1 cellular context compared by ENCODE assay signal in genomic region chr1:42179900-42180329, GRCh38.
TF ChIP-seq lines count a peak whose summit lies in the region.

No MANE protein-coding gene starts in this region.

TF ChIP-seq in IMR-90, 13 proteins besides CTCF, POLR2A, EP300 and RAD21:
- TF ChIP-seq FOS (IDR thresholded peaks at IDR 0.05; ENCODE audit: low read depth, low read length): no peak
- no peak for TF ChIP-seq MAZ (IDR thresholded peaks at IDR 0.05; ENCODE audit: borderline replicate concordance, low read depth, low read length)
- no peak for TF ChIP-seq RFX5 (IDR thresholded peaks at IDR 0.05; ENCODE audit: low read depth, low read length)
- TF ChIP-seq CHD1 (IDR thresholded peaks at IDR 0.05; ENCODE audit: low read depth, low read length): no peak
- TF ChIP-seq ELK1 (IDR thresholded peaks at IDR 0.05; ENCODE audit: borderline replicate concordance, low read depth, low read length): no peak
- TF ChIP-seq RCOR1 (IDR thresholded peaks at IDR 0.05; ENCODE audit: insufficient replicate concordance, low read length): no peak
- no peak for TF ChIP-seq NFE2L2 (IDR thresholded peaks at IDR 0.05; ENCODE audit: low read depth, low read length)
- no peak for TF ChIP-seq BHLHE40 (IDR thresholded peaks at IDR 0.05; ENCODE audit: low read depth, low read length)
- no peak for TF ChIP-seq CEBPB (IDR thresholded peaks at IDR 0.05; ENCODE audit: low read depth, low read length)
- TF ChIP-seq MAFK (IDR thresholded peaks at IDR 0.05; ENCODE audit: low read depth, low read length): no peak
- no peak for TF ChIP-seq USF2 (IDR thresholded peaks at IDR 0.05; ENCODE audit: low read depth, low read length)
- no peak for TF ChIP-seq MXI1 (IDR thresholded peaks at IDR 0.05; ENCODE audit: borderline replicate concordance, low read depth, low read length)
- no peak for TF ChIP-seq SMC3 (IDR thresholded peaks at IDR 0.05; ENCODE audit: low read depth, low read length)
